19 cellular contexts compared by ENCODE assay signal in the genomic region with DNA sequence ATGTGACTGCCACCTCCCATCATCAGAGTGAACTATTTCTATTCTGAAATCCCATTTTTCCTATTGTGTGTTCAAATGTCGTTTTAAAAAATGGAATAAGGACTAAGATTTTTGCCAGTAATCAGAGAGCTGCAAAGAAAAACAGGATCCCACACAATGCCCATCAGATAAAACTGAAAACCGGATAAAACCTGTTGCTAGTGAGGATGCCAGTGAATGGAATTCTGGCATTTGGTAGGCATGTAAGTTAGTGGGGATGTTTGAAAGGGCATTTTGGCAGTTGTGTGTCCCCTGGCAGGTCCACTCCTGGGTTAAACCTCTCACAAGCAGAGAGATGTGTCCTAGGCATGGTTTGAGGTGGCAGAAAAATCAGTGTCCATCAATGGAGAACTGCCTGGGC. TPM values are rescaled to one million over a fixed set of nuclear protein-coding genes. Genes with fewer than 3 reads are reported as not detected.
DNase-seq lines count a peak whose midpoint lies in the region; TF ChIP-seq lines count a peak whose summit lies in the region.
"Had no signal": no experiment of that assay in that cellular context is flagged by ENCODE, and none has a peak within 500 bp of the region (broad histone marks: within the 10 kb centered on the region; RNA-seq: fewer than 3 reads in every experiment).

No MANE protein-coding gene starts in this region.

- peaks cover 5% of the 10 kb centered on the region for H3K36me3 ChIP-seq in mammary epithelial cell (ENCODE audit: insufficient read depth, low read length)
- H3K36me3 ChIP-seq in thyroid gland, result peaks cover 3 to 19% of the 10 kb centered on the region in 2 donors
- peaks cover 0 to 19% of the 10 kb centered on the region in 2 donors for H3K36me3 ChIP-seq in adrenal gland (replicated peaks in 1 of 2)

- in situ Hi-C loops in T47D (cut with HindIII; ENCODE audit: low pct_unique_long_range_greater_than_20kb, low sequenced_read_pairs), result no loop called here
- in situ Hi-C loops in mammary epithelial cell (cut with MboI; ENCODE audit: low sequenced_read_pairs in 2 of 2), result no loop called here
- in situ Hi-C loops in ACHN (cut with HindIII; ENCODE audit: low pct_ligation_motif_present, low pct_unique_long_range_greater_than_20kb, low sequenced_read_pairs), result no loop called here

- peaks cover 19% of the 10 kb centered on the region for H3K36me3 Mint-ChIP-seq in T-helper 1 cell treated with Interleukin-12 subunit alpha and Interleukin-12 subunit beta and Interleukin-4 antibody, amounts not matched to agents 30 μg/mL and 1 μg/mL, for 36 hours (ENCODE audit: low read depth)
- H3K36me3 Mint-ChIP-seq in dendritic cell treated with granulocyte-macrophage colony-stimulating factor and Interleukin-4, amounts not matched to agents 40 ng/mL and 50 ng/mL, for 4 days (ENCODE audit: low read depth), result peaks cover 59% of the 10 kb centered on the region

- dilution Hi-C loops in mammary epithelial cell (cut with HindIII; ENCODE audit: low sequenced_read_pairs), result loop anchor here (5.0 kb wide), 1 partner anchor 42 kb away; no protein-coding TSS in a partner anchor

- H3K4me1 ChIP-seq in mammary epithelial cell (ENCODE audit: insufficient read depth, low read length) (peaks cover 17% of the 10 kb centered on the region), thyroid gland (peaks cover 27 to 30% of the 10 kb centered on the region in 2 donors), adrenal gland (replicated peaks in 1 of 2) (peaks cover 3 to 6% of the 10 kb centered on the region in 2 donors)

- TF ChIP-seq CTCF in mammary epithelial cell (conservative IDR thresholded peaks at IDR 0.05 in 1 of 2, IDR thresholded peaks at IDR 0.05 in 1 of 2; ENCODE audit: extremely low read depth in 1 of 2, insufficient read depth in 1 of 2, low read depth in 1 of 2, low read length in 2 of 2), result no peak
- TF ChIP-seq CTCF in thyroid gland (IDR thresholded peaks at IDR 0.05), result no peak
- no peak for TF ChIP-seq CTCF in adrenal gland (IDR thresholded peaks at IDR 0.05)

- no peaks in the 10 kb centered on the region for H3K27me3 ChIP-seq in mammary epithelial cell (ENCODE audit: insufficient read depth, low read length)
- H3K27me3 ChIP-seq in thyroid gland, result no peaks in the 10 kb centered on the region
- H3K27me3 ChIP-seq in adrenal gland, result no peaks in the 10 kb centered on the region
- H3K27me3 ChIP-seq: BLaER1 had no signal

- intact Hi-C loops in mammary epithelial cell (cut with micrococcal nuclease), result no loop called here
- intact Hi-C loops in dendritic cell treated with granulocyte-macrophage colony-stimulating factor and Interleukin-4, amounts not matched to agents 40 ng/mL and 50 ng/mL, for 4 days (cut with micrococcal nuclease), result no loop called here
- intact Hi-C loops in thyroid gland (cut with DNase I), result no loop called here
- intact Hi-C loops in adrenal gland (cut with DNase I), result no loop called here

- no TSS peak for BruUV-seq in mammary epithelial cell (replicated peaks; lab: Mats Ljungman, UMichigan)

- CTCF ChIA-PET in mammary epithelial cell (lab: Charles Lee; ENCODE audit: low non-redundant PET), result no interaction called here

- no peak overlapping the region for H2AFZ ChIP-seq in mammary epithelial cell (ENCODE audit: low read depth, low read length)
- H2AFZ ChIP-seq: GM23338 had no signal

- WGBS in mammary epithelial cell (ENCODE audit: low coverage, missing lambda C conversion rate), result 55% methylated on average over 2 of the region's 2 CpGs
- whole genome bisulfite sequencing in thyroid gland, 2 donors, result 34 to 35% methylated on average over 2 of the region's 2 CpGs
- 47 to 83% (median 65%) methylated on average over 2 of the region's 2 CpGs for WGBS in adrenal gland, 4 donors

- DNase-seq in T-helper 1 cell (no peak), T47D (ENCODE audit: low read depth in 1 of 2, low spot score in 1 of 2) (peak; percentile 58 to 83), mammary epithelial cell (no peak), thyroid gland (no peak), ACHN (no peak), adrenal gland (no peak)
- DNase-seq: DMS 273 treated with DMSO at 0.1 percent for 48 hours, GF-D8, NCI-H187 treated with DMSO at 0.1 percent for 48 hours, NCI-H446, OCI-M1 had no signal

- no peaks in the 10 kb centered on the region for H3K9me3 Mint-ChIP-seq in T-helper 1 cell treated with Interleukin-12 subunit alpha and Interleukin-12 subunit beta and Interleukin-4 antibody, amounts not matched to agents 30 μg/mL and 1 μg/mL, for 36 hours
- H3K9me3 Mint-ChIP-seq in dendritic cell treated with granulocyte-macrophage colony-stimulating factor and Interleukin-4, amounts not matched to agents 40 ng/mL and 50 ng/mL, for 4 days, result no peaks in the 10 kb centered on the region
- H3K9me3 Mint-ChIP-seq: GM23338 had no signal

- H3K9me3 ChIP-seq in mammary epithelial cell (replicated peaks; ENCODE audit: insufficient read depth, low read length) (no peaks in the 10 kb centered on the region), thyroid gland (no peaks in the 10 kb centered on the region), adrenal gland (replicated peaks in 1 of 3) (no peaks in the 10 kb centered on the region)
- H3K9me3 ChIP-seq: BLaER1 had no signal

- no peaks in the 10 kb centered on the region for H4K20me1 ChIP-seq in mammary epithelial cell (ENCODE audit: insufficient read depth, low read length)

- H3K4me1 Mint-ChIP-seq in T-helper 1 cell treated with Interleukin-12 subunit alpha and Interleukin-12 subunit beta and Interleukin-4 antibody, amounts not matched to agents 30 μg/mL and 1 μg/mL, for 36 hours (ENCODE audit: low read depth), result peaks cover 29% of the 10 kb centered on the region
- H3K4me1 Mint-ChIP-seq in dendritic cell treated with granulocyte-macrophage colony-stimulating factor and Interleukin-4, amounts not matched to agents 40 ng/mL and 50 ng/mL, for 4 days (ENCODE audit: low read depth), result peaks cover 72% of the 10 kb centered on the region

- no peak overlapping the region for H3K9ac ChIP-seq in mammary epithelial cell (ENCODE audit: insufficient read depth, low read length)
- H3K9ac ChIP-seq: BLaER1 had no signal

- no peak overlapping the region for H3K4me3 ChIP-seq in mammary epithelial cell (replicated peaks in 1 of 3; ENCODE audit: insufficient read depth in 1 of 3, low read depth in 2 of 3, low read length in 3 of 3)
- no peak overlapping the region for H3K4me3 ChIP-seq in thyroid gland (replicated peaks in 1 of 3)
- no peak overlapping the region for H3K4me3 ChIP-seq in adrenal gland
- H3K4me3 ChIP-seq: BLaER1, GM23338, K562 had no signal

- no peak overlapping the region for H3K4me3 Mint-ChIP-seq in T-helper 1 cell treated with Interleukin-12 subunit alpha and Interleukin-12 subunit beta and Interleukin-4 antibody, amounts not matched to agents 30 μg/mL and 1 μg/mL, for 36 hours
- no peak overlapping the region for H3K4me3 Mint-ChIP-seq in dendritic cell treated with granulocyte-macrophage colony-stimulating factor and Interleukin-4, amounts not matched to agents 40 ng/mL and 50 ng/mL, for 4 days
- H3K4me3 Mint-ChIP-seq: GM23338 had no signal

- peaks cover 14% of the 10 kb centered on the region for H3K79me2 ChIP-seq in mammary epithelial cell (ENCODE audit: insufficient read depth, low read length)

- TF ChIP-seq POLR2A in thyroid gland (IDR thresholded peaks at IDR 0.05) (no peak), adrenal gland (IDR thresholded peaks at IDR 0.05) (no peak)

- H3K4me2 ChIP-seq in mammary epithelial cell (ENCODE audit: insufficient read depth, low read depth, low read length), result no peak overlapping the region
- H3K4me2 ChIP-seq: BLaER1, GM23338 had no signal

- no peaks in the 10 kb centered on the region for H3K27me3 Mint-ChIP-seq in T-helper 1 cell treated with Interleukin-12 subunit alpha and Interleukin-12 subunit beta and Interleukin-4 antibody, amounts not matched to agents 30 μg/mL and 1 μg/mL, for 36 hours (ENCODE audit: low read depth)
- H3K27me3 Mint-ChIP-seq in dendritic cell treated with granulocyte-macrophage colony-stimulating factor and Interleukin-4, amounts not matched to agents 40 ng/mL and 50 ng/mL, for 4 days, result no peaks in the 10 kb centered on the region

- H3K27ac ChIP-seq in mammary epithelial cell (ENCODE audit: insufficient read depth, low read depth, low read length), result no peak overlapping the region
- peak overlapping the region; percentile 36 to 78 (median 58) for H3K27ac ChIP-seq in thyroid gland
- no peak overlapping the region for H3K27ac ChIP-seq in adrenal gland
- H3K27ac ChIP-seq: 22Rv1 had no signal

- H3K27ac Mint-ChIP-seq in T-helper 1 cell treated with Interleukin-12 subunit alpha and Interleukin-12 subunit beta and Interleukin-4 antibody, amounts not matched to agents 30 μg/mL and 1 μg/mL, for 36 hours, result peak overlapping the region; percentile 20
- H3K27ac Mint-ChIP-seq in dendritic cell treated with granulocyte-macrophage colony-stimulating factor and Interleukin-4, amounts not matched to agents 40 ng/mL and 50 ng/mL, for 4 days, result peak overlapping the region; percentile 34
- H3K27ac Mint-ChIP-seq: GM23338 had no signal

RNA-seq across cellular contexts. Expression of gene DRAP1, which starts 6.2 kb away (rescaled TPM):
- total RNA-seq in mammary epithelial cell, result 100 to 1,000 TPM; 121 to 396 TPM
- polyA plus RNA-seq in mammary epithelial cell, result 262 TPM
- polyA minus RNA-seq in mammary epithelial cell, result 99.5 TPM
- 100 to 1,000 TPM in 3 of 4 donors, 10 to 100 TPM in 1; 82.0 to 184 (median 132) TPM for total RNA-seq in thyroid gland
- total RNA-seq in adrenal gland, result 100 to 1,000 TPM in 2 of 8 donors, 10 to 100 TPM in 6; 75.8 to 111 (median 90.1) TPM
- polyA plus RNA-seq in adrenal gland, result 100 to 1,000 TPM in 2 of 3 donors, 10 to 100 TPM in 1; 63.7 to 269 (median 267) TPM

RNA-seq across cellular contexts. Expression of gene C11orf68, which starts 6.5 kb away (rescaled TPM):
- total RNA-seq in mammary epithelial cell (10 to 100 TPM in 1 of 2 donors, 1 to 10 TPM in 1; 9.8 to 53.4 TPM), thyroid gland (10 to 100 TPM; 17.7 to 27.1 (median 20.9) TPM), adrenal gland (10 to 100 TPM; 11.5 to 51.9 (median 26.9) TPM)
- polyA plus RNA-seq in mammary epithelial cell (33.9 TPM), adrenal gland (10 to 100 TPM; 22.9 to 32.4 (median 32.4) TPM)
- 34.5 TPM for polyA minus RNA-seq in mammary epithelial cell

RNA-seq across cellular contexts. Expression of gene TSGA10IP, which starts 19.9 kb away (rescaled TPM):
- total RNA-seq in mammary epithelial cell (not detected), thyroid gland (under 1 TPM in 1 of 4 donors, not detected in 3; 0.33 TPM), adrenal gland (under 1 TPM in 1 of 8 donors, not detected in 7; 0.24 TPM)
- polyA plus RNA-seq in mammary epithelial cell (not detected), adrenal gland (under 1 TPM in 2 of 3 donors, not detected in 1; 0.03 to 0.32 TPM)
- polyA minus RNA-seq in mammary epithelial cell, result not detected
- total RNA-seq: Daoy, K562, RPMI7951 had no signal
- polyA plus RNA-seq: K562 had no signal

RNA-seq across cellular contexts. Expression of gene FOSL1, which starts 25.2 kb away (rescaled TPM):
- total RNA-seq in mammary epithelial cell (100 to 1,000 TPM in 1 of 2 donors, 10 to 100 TPM in 1; 12.5 to 275 TPM), thyroid gland (1 to 10 TPM in 3 of 4 donors, under 1 TPM in 1; 0.33 to 1.6 (median 1.5) TPM), adrenal gland (10 to 100 TPM in 1 of 8 donors, 1 to 10 TPM in 7; 2.7 to 34.4 (median 4.0) TPM)
- polyA plus RNA-seq in mammary epithelial cell (31.6 TPM), adrenal gland (10 to 100 TPM; 12.0 to 32.4 (median 12.7) TPM)
- polyA minus RNA-seq in mammary epithelial cell, result 236 TPM

RNA-seq across cellular contexts. Expression of gene CCDC85B, which starts 34.9 kb away (rescaled TPM):
- total RNA-seq in mammary epithelial cell, result 10 to 100 TPM in 1 of 2 donors, 1 to 10 TPM in 1; 7.5 to 21.8 TPM
- 12.0 TPM for polyA plus RNA-seq in mammary epithelial cell
- polyA minus RNA-seq in mammary epithelial cell, result 1.3 TPM
- total RNA-seq in thyroid gland, result 10 to 100 TPM; 29.8 to 73.8 (median 42.9) TPM
- 100 to 1,000 TPM in 2 of 8 donors, 10 to 100 TPM in 6; 30.9 to 162 (median 66.0) TPM for total RNA-seq in adrenal gland
- 100 to 1,000 TPM in 1 of 3 donors, 10 to 100 TPM in 1, under 1 TPM in 1; 0.16 to 124 (median 57.6) TPM for polyA plus RNA-seq in adrenal gland

Comparison
In these comparisons a context has a peak if more than half of its experiments do, and no peak if none do; other contexts are left out.
1. DNase-seq: peak in T47D (2 of 2); none in T-helper 1 cell (0 of 5), mammary epithelial cell (single experiment), thyroid gland (0 of 2), ACHN (single experiment) and adrenal gland (0 of 7).
2. H3K27ac ChIP-seq: peak in thyroid gland (3 of 3); none in mammary epithelial cell (single experiment) and adrenal gland (0 of 5).